Comparison of ENCODE assay signal across 17 cellular contexts in the genomic region with DNA sequence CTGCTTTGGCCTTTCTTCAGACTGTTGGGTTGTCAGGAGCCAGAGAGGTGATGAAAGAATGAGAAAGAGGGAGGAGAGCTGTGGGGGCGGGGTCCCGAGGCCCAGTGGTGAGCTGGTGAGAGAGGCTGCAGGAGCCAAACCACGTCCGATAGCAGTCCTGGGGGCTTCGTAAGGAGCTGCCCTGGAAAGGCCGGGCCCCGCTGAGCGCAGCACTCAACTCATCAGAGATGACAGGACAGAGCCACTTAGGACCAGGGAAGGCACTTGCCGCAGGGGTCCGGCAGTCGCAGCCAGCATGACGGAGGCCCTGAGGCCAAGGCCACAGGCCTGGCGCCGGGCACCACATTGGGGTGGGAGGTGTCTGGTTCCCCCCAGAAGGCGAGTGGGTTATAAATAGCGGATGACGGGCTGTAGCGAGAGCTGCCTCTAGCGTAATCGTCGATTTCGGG.
"Had no signal": no experiment of that assay in that cellular context is flagged by ENCODE, and none has a peak within 500 bp of the region (broad histone marks: within the 10 kb centered on the region; RNA-seq: fewer than 3 reads in every experiment).

No MANE protein-coding gene starts in this region.

- H3K4me3 ChIP-seq: dorsolateral prefrontal cortex, lung, stomach, upper lobe of left lung had no signal

- H3K27ac ChIP-seq: stomach had no signal

- H3K27me3 ChIP-seq: dorsolateral prefrontal cortex, stomach, upper lobe of left lung had no signal

- H3K36me3 ChIP-seq: stomach, upper lobe of left lung had no signal

- H3K9me3 ChIP-seq: stomach, upper lobe of left lung had no signal

- DNase-seq: activated CD4-positive, alpha-beta T cell treated with anti-CD3 and anti-CD28 coated beads, Interleukin-2, amount 10 ng/mL, durations not matched to agents 7 days and 5 days; activated CD8-positive, alpha-beta T cell treated with anti-CD3 and anti-CD28 coated beads, Interleukin-2, amount 10 ng/mL, durations not matched to agents 7 days and 5 days; activated naive CD4-positive, alpha-beta T cell treated with anti-CD3 and anti-CD28 coated beads, Interleukin-2, amount 50 U/mL, for 16 hours; activated T-cell treated with anti-CD3 and anti-CD28 coated beads, Interleukin-2, amount 50 U/mL, for 24 hours; aorta; dorsolateral prefrontal cortex; hippocampal formation; left colon; nucleus accumbens; stimulated activated CD4-positive, alpha-beta T cell treated with anti-CD3 and anti-CD28 coated beads, Interleukin-4, amount 100 ng/mL, for 24 hours; stomach; T-cell; upper lobe of left lung had no signal

- ATAC-seq: activated CD4-positive, CD25-positive, alpha-beta regulatory T cell treated with anti-CD3 and anti-CD28 coated beads, Interleukin-2, amount 50 U/mL, for 24 hours; activated CD8-positive, alpha-beta T cell treated with anti-CD3 and anti-CD28 coated beads, Interleukin-2, amount 10 ng/mL, durations not matched to agents 7 days and 5 days; left colon; SK-N-SH treated with all-trans-retinoic acid at 6 μM for 48 hours; stimulated activated effector memory CD8-positive, alpha-beta T cell treated with anti-CD3 and anti-CD28 coated beads, Interleukin-12 subunit alpha, Interleukin-12 subunit beta, amount 100 ng/mL, for 72 hours; T-cell had no signal
